Comparison of ENCODE assay signal across 20 cellular contexts in genomic region chr3:134666885-134667284, GRCh38. TPM values are rescaled to one million over a fixed set of nuclear protein-coding genes. Genes with fewer than 3 reads are reported as not detected.
DNase-seq lines count a peak whose midpoint lies in the region; TF ChIP-seq lines count a peak whose summit lies in the region.
"Had no signal": no experiment of that assay in that cellular context is flagged by ENCODE, and none has a peak within 500 bp of the region (broad histone marks: within the 10 kb centered on the region; RNA-seq: fewer than 3 reads in every experiment).

No MANE protein-coding gene starts in this region.

- H3K4me1 Mint-ChIP-seq in type B pancreatic cell (ENCODE audit: unreplicated experiment) = no peaks in the 10 kb centered on the region

- no peak overlapping the region for H3K27ac ChIP-seq in GM23248
- H3K27ac ChIP-seq: BLaER1, KMS-11, Peyer's patch had no signal

- H3K9ac ChIP-seq in GM23248 (no peak overlapping the region), skeletal muscle satellite cell (ENCODE audit: low read depth, low read length) (no peak overlapping the region)
- H3K9ac ChIP-seq: BLaER1, KMS-11 had no signal

- no peak for TF ChIP-seq CTCF in fibroblast of the aortic adventitia (IDR thresholded peaks at IDR 0.05; ENCODE audit: insufficient read depth, low read length)
- TF ChIP-seq CTCF in type B pancreatic cell (conservative IDR thresholded peaks at IDR 0.05) = no peak

- no peaks in the 10 kb centered on the region for H3K9me3 Mint-ChIP-seq in type B pancreatic cell
- H3K9me3 Mint-ChIP-seq: CD4-positive, alpha-beta T cell had no signal

- WGBS in GM23248 (ENCODE audit: low coverage in 1 of 2, low lambda C conversion rate in 2 of 2, missing lambda C conversion rate in 2 of 2), 2 experiments = 57 to 62% methylated on average over 9 of the region's 9 CpGs

- H3K4me3 Mint-ChIP-seq in type B pancreatic cell = no peak overlapping the region
- H3K4me3 Mint-ChIP-seq: CD4-positive, alpha-beta T cell had no signal

- peaks cover 26% of the 10 kb centered on the region for H3K27me3 Mint-ChIP-seq in type B pancreatic cell

- H3K4me1 ChIP-seq in GM23248 (ENCODE audit: insufficient read depth) = peaks cover 23% of the 10 kb centered on the region
- H3K4me1 ChIP-seq in skeletal muscle satellite cell (ENCODE audit: control insufficient read depth, insufficient read depth, low read length) = peaks cover 24% of the 10 kb centered on the region
- H3K4me1 ChIP-seq: Peyer's patch had no signal

- H3K36me3 ChIP-seq in GM23248 (ENCODE audit: low read depth) (no peaks in the 10 kb centered on the region), skeletal muscle satellite cell (ENCODE audit: insufficient read depth, low read length) (no peaks in the 10 kb centered on the region)
- H3K36me3 ChIP-seq: BLaER1, Peyer's patch had no signal

- no peaks in the 10 kb centered on the region for H4K20me1 ChIP-seq in GM23248 (ENCODE audit: insufficient read depth)
- H4K20me1 ChIP-seq: BLaER1 had no signal

- H3K4me2 ChIP-seq in GM23248 (ENCODE audit: unreplicated experiment) (no peak overlapping the region), skeletal muscle satellite cell (ENCODE audit: low read length) (peak overlapping the region; percentile 31)
- H3K4me2 ChIP-seq: BLaER1, KMS-11 had no signal

- DNase-seq in GM23248 (peak; percentile 24), M059J (ENCODE audit: low read depth) (peak; percentile 57), fibroblast of the aortic adventitia (ENCODE audit: low read depth) (peak; percentile 30), NCI-H2227 treated with DMSO at 0.1 percent for 48 hours (lab: John Stamatoyannopoulos, UW) (no peak), type B pancreatic cell (ENCODE audit: extremely low spot score, unreplicated experiment) (no peak)
- DNase-seq in stimulated activated CD4-positive, alpha-beta T cell treated with anti-CD3 and anti-CD28 coated beads, Interleukin-4, amount 100 ng/mL, for 1 hour = no peak
- DNase-seq: CD4-positive, alpha-beta T cell; COR-L47; DMS79; NCI-H1694; NCI-H2081; NCI-H2171; NCI-H524 treated with DMSO at 0.1 percent for 48 hours; NCI-H82; Peyer's patch had no signal

- no peaks in the 10 kb centered on the region for H3K36me3 Mint-ChIP-seq in type B pancreatic cell

- H3K79me2 ChIP-seq in GM23248 (ENCODE audit: insufficient read depth) = no peaks in the 10 kb centered on the region

- in situ Hi-C loops in GM23248 (cut with MboI) = no loop called here

- no peak overlapping the region for H3K27ac Mint-ChIP-seq in type B pancreatic cell
- H3K27ac Mint-ChIP-seq: CD4-positive, alpha-beta T cell had no signal

- H3K4me3 ChIP-seq in GM23248 (no peak overlapping the region), fibroblast of the aortic adventitia (ENCODE audit: low read depth, low read length) (no peak overlapping the region), skeletal muscle satellite cell (ENCODE audit: low read length) (no peak overlapping the region)
- H3K4me3 ChIP-seq: BLaER1, GM12878, Peyer's patch had no signal

- no peaks in the 10 kb centered on the region for H3K9me3 ChIP-seq in GM23248 (ENCODE audit: low read depth)
- no peaks in the 10 kb centered on the region for H3K9me3 ChIP-seq in skeletal muscle satellite cell (replicated peaks; ENCODE audit: low read length)
- H3K9me3 ChIP-seq: Peyer's patch had no signal

- H3F3A ChIP-seq in GM23248 (ENCODE audit: insufficient read depth) = no peaks in the 10 kb centered on the region

- no peak overlapping the region for H2AFZ ChIP-seq in GM23248

- H3K9me2 ChIP-seq in GM23248 (ENCODE audit: insufficient read depth) = no peaks in the 10 kb centered on the region

- H3K27me3 ChIP-seq in GM23248 (replicated peaks; ENCODE audit: insufficient read depth) = no peaks in the 10 kb centered on the region
- no peaks in the 10 kb centered on the region for H3K27me3 ChIP-seq in skeletal muscle satellite cell (ENCODE audit: control insufficient read depth, insufficient read depth, low read length)
- H3K27me3 ChIP-seq: BLaER1, Peyer's patch had no signal

RNA-seq across cellular contexts. Expression of gene KY, which starts 16.1 kb away (rescaled TPM):
- total RNA-seq in GM23248 (2014; rRNA removed; shearing (Covaris generic)) = 0.51 and 0.76 TPM in 2 replicates
- 0.39 and 0.65 TPM in 2 replicates for polyA plus RNA-seq in GM23248 (2016; fragmentation: Nextera tagmentation; extraction: Ambion mirVana)
- total RNA-seq in M059J (2014; rRNA removed; shearing (Covaris generic)) = 0.66 and 0.76 TPM in 2 replicates
- total RNA-seq in fibroblast of the aortic adventitia (ENCODE audit: low replicate concordance) = 1.6 and 10.5 TPM in 2 replicates
- 1.0 and 1.1 TPM in 2 replicates for total RNA-seq in skeletal muscle satellite cell (2012; rRNA removed)
- 0.43 and 0.58 TPM in 2 replicates for total RNA-seq in type B pancreatic cell (ENCODE audit: low replicate concordance)
- total RNA-seq: A673; CD4-positive, alpha-beta T cell; GM12878 had no signal

Comparison
In these comparisons a context has a peak if more than half of its experiments do, and no peak if none do; other contexts are left out.
1. DNase-seq: peak in GM23248 (single experiment), M059J (single experiment) and fibroblast of the aortic adventitia (single experiment); none in NCI-H2227 treated with DMSO at 0.1 percent for 48 hours (single experiment), type B pancreatic cell (single experiment) and stimulated activated CD4-positive, alpha-beta T cell treated with anti-CD3 and anti-CD28 coated beads, Interleukin-4, amount 100 ng/mL, for 1 hour (single experiment).